ENCODE assay signal across 10 cellular contexts in the genomic region with DNA sequence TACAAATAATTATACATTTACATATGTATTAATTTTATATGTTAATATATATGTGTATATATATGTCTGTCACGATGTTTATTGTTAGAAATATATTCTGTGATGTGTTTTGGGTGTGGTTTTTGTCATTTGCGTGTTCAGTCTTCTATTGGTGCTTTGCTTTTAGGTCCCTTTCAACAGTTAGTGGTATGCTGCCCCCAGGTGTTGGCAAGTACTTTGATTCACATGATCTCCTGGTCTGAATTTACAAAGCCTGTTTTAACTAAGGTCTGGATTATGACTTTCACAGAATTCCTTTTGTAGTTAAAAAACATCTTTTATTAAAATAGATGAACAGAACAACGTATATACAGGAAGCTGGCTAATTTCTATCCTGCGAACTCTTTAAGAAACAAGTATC.
DNase-seq lines count a peak whose midpoint lies in the region; TF ChIP-seq lines count a peak whose summit lies in the region.
"Had no signal": no experiment of that assay in that cellular context is flagged by ENCODE, and none has a peak within 500 bp of the region (broad histone marks: within the 10 kb centered on the region; RNA-seq: fewer than 3 reads in every experiment).

No MANE protein-coding gene starts in this region.

- no peaks in the 10 kb centered on the region for H3K27me3 ChIP-seq in WERI-Rb-1 (ENCODE audit: insufficient read depth, low read depth, severe bottlenecking)

- no peaks in the 10 kb centered on the region for H3K4me1 Mint-ChIP-seq in glutamatergic neuron (ENCODE audit: low read depth, unreplicated experiment)

- no peak overlapping the region for H3K4me3 ChIP-seq in WERI-Rb-1 (ENCODE audit: low read depth, low read length)
- H3K4me3 ChIP-seq: SK-N-MC had no signal

- no peaks in the 10 kb centered on the region for H3K36me3 Mint-ChIP-seq in glutamatergic neuron (ENCODE audit: unreplicated experiment)

- no peaks in the 10 kb centered on the region for H3K36me3 ChIP-seq in WERI-Rb-1

- no peak for DNase-seq in GM10266 (ENCODE audit: extremely low spot score)
- DNase-seq in NCI-H1092 treated with DMSO at 0.1 percent for 48 hours (lab: John Stamatoyannopoulos, UW), result peak; percentile 47
- DNase-seq in WERI-Rb-1, result peak; percentile 33
- peak; percentile 23 for DNase-seq in iris pigment epithelial cell (ENCODE audit: low read depth)
- no peak for DNase-seq in caudate nucleus (lab: John Stamatoyannopoulos, UW)
- DNase-seq in cerebellar nuclear complex (lab: John Stamatoyannopoulos, UW), result no peak
- DNase-seq in glutamatergic neuron, result no peak
- DNase-seq in activated T-cell treated with anti-CD3 and anti-CD28 coated beads, Interleukin-2, amount 50 U/mL, for 48 hours, result no peak
- DNase-seq: occipital lobe had no signal

- no peaks in the 10 kb centered on the region for H3K9me3 ChIP-seq in WERI-Rb-1 (ENCODE audit: severe bottlenecking)

- H3K27me3 Mint-ChIP-seq in glutamatergic neuron (ENCODE audit: unreplicated experiment), result no peaks in the 10 kb centered on the region

- TF ChIP-seq CTCF in GM10266 (IDR thresholded peaks at IDR 0.05; ENCODE audit: control insufficient read depth, insufficient read depth, low read depth, missing control alignments) (peak; percentile 6), WERI-Rb-1 (IDR thresholded peaks at IDR 0.05; ENCODE audit: low read depth, low read length) (peak; percentile 19; the same call in 1 of the 2 replicates), glutamatergic neuron (IDR thresholded peaks at IDR 0.05; ENCODE audit: partially characterized antibody, unreplicated experiment) (no peak)

- no peak overlapping the region for H3K27ac ChIP-seq in WERI-Rb-1
- H3K27ac ChIP-seq in caudate nucleus (ENCODE audit: low read depth, low read length), result no peak overlapping the region

- H3K27ac Mint-ChIP-seq in glutamatergic neuron (ENCODE audit: unreplicated experiment), result no peak overlapping the region

- H3K9me3 Mint-ChIP-seq in glutamatergic neuron (ENCODE audit: unreplicated experiment), result no peaks in the 10 kb centered on the region

- no peak overlapping the region for H3K4me3 Mint-ChIP-seq in glutamatergic neuron (ENCODE audit: unreplicated experiment)

Comparison
In these comparisons a context has a peak if more than half of its experiments do, and no peak if none do; other contexts are left out.
1. DNase-seq: peak in NCI-H1092 treated with DMSO at 0.1 percent for 48 hours (single experiment), WERI-Rb-1 (single experiment) and iris pigment epithelial cell (single experiment); none in GM10266 (single experiment), caudate nucleus (0 of 61), cerebellar nuclear complex (0 of 2), glutamatergic neuron (single experiment) and activated T-cell treated with anti-CD3 and anti-CD28 coated beads, Interleukin-2, amount 50 U/mL, for 48 hours (0 of 2).